In the genomic region with DNA sequence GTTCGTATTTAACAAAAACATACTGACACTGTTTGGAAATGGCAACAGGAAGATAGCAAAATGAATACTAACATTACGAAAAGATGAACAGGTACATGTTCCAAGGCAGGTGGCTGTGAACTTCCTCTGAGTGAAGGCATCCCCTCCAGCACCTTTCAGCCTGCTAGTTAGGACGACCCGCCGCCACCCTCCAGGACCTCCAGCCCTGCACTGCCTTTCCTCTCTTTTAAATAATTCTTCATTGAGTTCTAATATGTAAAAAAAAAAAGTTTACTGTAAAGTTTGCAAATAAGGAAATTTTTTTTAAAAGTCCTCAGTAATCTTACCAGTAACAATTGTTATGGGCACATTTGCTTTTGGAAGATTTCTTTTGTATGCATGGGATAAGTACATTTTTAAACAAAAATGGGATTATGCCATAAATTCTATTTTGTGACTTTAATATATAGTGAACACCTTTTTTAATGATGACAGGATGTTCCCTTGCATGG, we compare ENCODE assay signal across 8 cellular contexts. TPM values are rescaled to one million over a fixed set of nuclear protein-coding genes. Genes with fewer than 3 reads are reported as not detected.
A peak's percentile ranks its signal among the peaks of the same experiment; 100 is the strongest.
DNase-seq lines count a peak whose midpoint lies in the region; ATAC-seq, FAIRE-seq and TF ChIP-seq lines count a peak whose summit lies in the region.

No MANE protein-coding gene starts in this region.

- TF ChIP-seq CTCF in A549 (IDR thresholded peaks at IDR 0.05) (no peak), bronchial epithelial cell (IDR thresholded peaks at IDR 0.05; ENCODE audit: insufficient read depth, low read length, severe bottlenecking) (no peak)

- FAIRE-seq in A549 (lab: Jason Lieb, UNC) (no peak), bronchial epithelial cell (lab: Jason Lieb, UNC) (no peak)

- peaks cover 22% of the 10 kb centered on the region for H4K20me1 ChIP-seq in Karpas-422 (ENCODE audit: insufficient read depth, low read depth, low read length)

- H3K9me3 ChIP-seq in A549 (no peaks in the 10 kb centered on the region), Karpas-422 (ENCODE audit: low read length) (no peaks in the 10 kb centered on the region), mucosa of rectum (ENCODE audit: control insufficient read depth in 2 of 2, low read length in 2 of 2) (no peaks in the 10 kb centered on the region)

- POLR2A ChIA-PET in A549 (lab: Yijun Ruan, JAX) = interaction anchor here (1.0 to 17.5 kb wide), 5 partner anchors 11 to 75 kb away, joined by 3 to 756 read pairs (median 7); partner anchors contain the start of genes MALAT1 and NEAT1

- peak overlapping the region; percentile 89 for H3K4me2 ChIP-seq in A549
- H3K4me2 ChIP-seq in Karpas-422 (ENCODE audit: low read depth, low read length, poor library complexity, severe bottlenecking) = peak overlapping the region; percentile 78

- no peak for TF ChIP-seq RAD21 in A549 (conservative IDR thresholded peaks at IDR 0.05 in 1 of 2, IDR thresholded peaks at IDR 0.05 in 1 of 2)

- WGBS in A549 (ENCODE audit: missing lambda C conversion rate) = 7% methylated on average over 5 of the region's 5 CpGs

- no peak for TF ChIP-seq EP300 in A549 (IDR thresholded peaks at IDR 0.05)

- peaks cover 34% of the 10 kb centered on the region for H3K79me2 ChIP-seq in Karpas-422 (ENCODE audit: low read length)

- H3K4me1 ChIP-seq in A549 = peaks cover 43% of the 10 kb centered on the region
- peaks cover 93% of the 10 kb centered on the region for H3K4me1 ChIP-seq in Karpas-422 (ENCODE audit: low read length)
- H3K4me1 ChIP-seq in mucosa of rectum (ENCODE audit: control insufficient read depth in 2 of 2, insufficient read depth in 2 of 2, low read length in 2 of 2) = peaks cover 39 to 41% of the 10 kb centered on the region in 2 donors

- CTCF ChIA-PET in A549 (lab: Yijun Ruan, JAX) = interaction anchor here (0.5 to 1.8 kb wide), 2 partner anchors 82 to 85 kb away, joined by 3 to 5 read pairs; no protein-coding TSS in a partner anchor

- TF ChIP-seq POLR2A in A549 (IDR thresholded peaks at IDR 0.05; ENCODE audit: low read length) = peak; percentile 25

- H3K27me3 ChIP-seq in Karpas-422 (ENCODE audit: low read length) (no peaks in the 10 kb centered on the region), bronchial epithelial cell (ENCODE audit: control insufficient read depth, insufficient read depth, low read length) (no peaks in the 10 kb centered on the region), mucosa of rectum (ENCODE audit: control insufficient read depth in 2 of 2, insufficient read depth in 2 of 2, low read length in 2 of 2) (no peaks in the 10 kb centered on the region)

- H3K9ac ChIP-seq in Karpas-422 (ENCODE audit: low read length) (peak overlapping the region; percentile 96), mucosa of rectum (ENCODE audit: low read depth in 1 of 2, low read length in 2 of 2) (peak overlapping the region; percentile 96 to 98)

- H2AFZ ChIP-seq in Karpas-422 (ENCODE audit: low read length) = no peak overlapping the region

- no peak for DNase-seq in A549 (ENCODE audit: low read depth in 1 of 2, low spot score in 1 of 2)
- DNase-seq in Karpas-422 = peak; percentile 63
- DNase-seq in bronchial epithelial cell (ENCODE audit: low read depth) = peak; percentile 51
- no peak for DNase-seq in NCI-H510A (lab: John Stamatoyannopoulos, UW)
- no peak for DNase-seq in epidermal melanocyte (ENCODE audit: insufficient read length, low spot score)

- no peaks in the 10 kb centered on the region for H3K36me3 ChIP-seq in Karpas-422 (ENCODE audit: insufficient read depth, low read length)
- H3K36me3 ChIP-seq in bronchial epithelial cell (ENCODE audit: control insufficient read depth, insufficient read depth, low read length) = peaks cover 13% of the 10 kb centered on the region
- H3K36me3 ChIP-seq in mucosa of rectum (ENCODE audit: control insufficient read depth in 2 of 2, insufficient read depth in 2 of 2, low read length in 2 of 2) = peaks cover 21 to 42% of the 10 kb centered on the region in 2 donors

- H3K9me2 ChIP-seq in Karpas-422 (replicated peaks; ENCODE audit: insufficient read depth, low read length) = no peaks in the 10 kb centered on the region

- peak overlapping the region; percentile 95 for H3K4me3 ChIP-seq in A549
- peak overlapping the region; percentile 84 for H3K4me3 ChIP-seq in Karpas-422 (ENCODE audit: low read length)
- H3K4me3 ChIP-seq in bronchial epithelial cell (ENCODE audit: low read depth, low read length) = no peak overlapping the region
- peak overlapping the region; percentile 82 to 96 for H3K4me3 ChIP-seq in mucosa of rectum (ENCODE audit: low read length in 2 of 2)

- H3K27ac ChIP-seq in A549 = peak overlapping the region; percentile 97 to 100
- H3K27ac ChIP-seq in Karpas-422 (ENCODE audit: low read length) = peak overlapping the region; percentile 97
- peak overlapping the region; percentile 100 for H3K27ac ChIP-seq in mucosa of rectum (ENCODE audit: low read depth in 2 of 2, low read length in 2 of 2)

- ATAC-seq in A549 (peak in 1 of 2 experiments; percentile 11; a peak in 3 of 6 replicates), HG03457 (IDR thresholded peaks at IDR 0.05; ENCODE audit: unreplicated experiment) (no peak), GM18909 (IDR thresholded peaks at IDR 0.05; ENCODE audit: poor library complexity, unreplicated experiment) (no peak)

TF ChIP-seq in A549, 52 proteins besides CTCF, POLR2A, EP300 and RAD21 (continues in another document):
- TF ChIP-seq EHF (CRISPR knock-in tag; IDR thresholded peaks at IDR 0.05) (peak; percentile 63), ATOH8 (CRISPR knock-in tag; IDR thresholded peaks at IDR 0.05; ENCODE audit: low read depth) (peak; percentile 5; the same call in 1 of the 2 replicates), REST (IDR thresholded peaks at IDR 0.05) (peak; percentile 14; the same call in 1 of the 2 replicates), GATA3 (IDR thresholded peaks at IDR 0.05; ENCODE audit: borderline replicate concordance) (peak; percentile 9; the same call in 1 of the 2 replicates), ESRRA (IDR thresholded peaks at IDR 0.05; ENCODE audit: borderline replicate concordance, low read length) (peak; percentile 29; the same call in 1 of the 2 replicates)
- TF ChIP-seq, protein P1, sequence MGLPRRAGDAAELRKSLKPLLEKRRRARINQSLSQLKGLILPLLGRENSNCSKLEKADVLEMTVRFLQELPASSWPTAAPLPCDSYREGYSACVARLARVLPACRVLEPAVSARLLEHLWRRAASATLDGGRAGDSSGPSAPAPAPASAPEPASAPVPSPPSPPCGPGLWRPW (IDR thresholded peaks at IDR 0.05) = no peak

RNA-seq across cellular contexts. Expression of gene NEAT1, which starts 6.0 kb away (rescaled TPM):
- polyA plus RNA-seq in A549 (2011; rRNA removed) (181 and 314 TPM in 2 replicates), A549 (2017; fragmentation: RNase III; extraction: RNeasy Plus Mini Kit Qiagen cat#74134 plus additional on column Dnase treatment) (1,009 to 1,407 TPM (median 1,223 TPM) in 3 replicates)
- polyA plus RNA-seq in A549 (2012; cell fraction: cytosol; rRNA removed) = 137 and 155 TPM in 2 replicates
- 406 and 691 TPM in 2 replicates for polyA plus RNA-seq in A549 (2012; cell fraction: nucleus; rRNA removed)
- 160 and 161 TPM in 2 replicates for polyA minus RNA-seq in A549 (2011; rRNA and poly(A)+ RNA removed)
- 36.5 and 74.7 TPM in 2 replicates for total RNA-seq in Karpas-422 (2014; rRNA removed; shearing (Covaris generic); ENCODE audit: low replicate concordance)
- total RNA-seq in bronchial epithelial cell = 114 and 133 TPM in 2 replicates

RNA-seq across cellular contexts. Expression of gene FRMD8, which starts 42.2 kb away (rescaled TPM):
- polyA plus RNA-seq in A549 (2011; rRNA removed) = 12.2 and 12.9 TPM in 2 replicates
- polyA plus RNA-seq in A549 (2012; cell fraction: cytosol; rRNA removed) = 30.5 and 36.6 TPM in 2 replicates
- 46.7 and 62.2 TPM in 2 replicates for polyA plus RNA-seq in A549 (2012; cell fraction: nucleus; rRNA removed)
- polyA plus RNA-seq in A549 (2017; fragmentation: RNase III; extraction: RNeasy Plus Mini Kit Qiagen cat#74134 plus additional on column Dnase treatment) = 16.5 to 20.0 TPM (median 17.4 TPM) in 3 replicates
- polyA minus RNA-seq in A549 (2011; rRNA and poly(A)+ RNA removed) = 12.1 and 14.5 TPM in 2 replicates
- total RNA-seq in Karpas-422 (2014; rRNA removed; shearing (Covaris generic); ENCODE audit: low replicate concordance) = 48.5 and 102 TPM in 2 replicates
- total RNA-seq in bronchial epithelial cell = 21.9 and 66.6 TPM in 2 replicates

RNA-seq across cellular contexts. Expression of gene SLC25A45, which starts 46.2 kb away (rescaled TPM):
- 3.1 and 4.9 TPM in 2 replicates for polyA plus RNA-seq in A549 (2011; rRNA removed)
- 3.1 and 4.9 TPM in 2 replicates for polyA plus RNA-seq in A549 (2012; cell fraction: cytosol; rRNA removed)
- polyA plus RNA-seq in A549 (2012; cell fraction: nucleus; rRNA removed) = 12.5 and 14.9 TPM in 2 replicates
- polyA plus RNA-seq in A549 (2017; fragmentation: RNase III; extraction: RNeasy Plus Mini Kit Qiagen cat#74134 plus additional on column Dnase treatment) = 7.9 to 8.6 TPM (median 8.1 TPM) in 3 replicates
- 7.0 and 9.0 TPM in 2 replicates for polyA minus RNA-seq in A549 (2011; rRNA and poly(A)+ RNA removed)
- total RNA-seq in Karpas-422 (2014; rRNA removed; shearing (Covaris generic); ENCODE audit: low replicate concordance) = 6.7 and 9.7 TPM in 2 replicates
- 0.26 and 0.77 TPM in 2 replicates for total RNA-seq in bronchial epithelial cell

Comparison
In these comparisons a context has a peak if more than half of its experiments do, and no peak if none do; other contexts are left out.
1. DNase-seq: peak in Karpas-422 (single experiment) and bronchial epithelial cell (single experiment); none in A549 (0 of 2), NCI-H510A (single experiment) and epidermal melanocyte (single experiment).
2. Peak in every context shown above with its lines, with median percentiles within 50 percentile points of each other: H3K27ac ChIP-seq.